ENCODE assay signal across 9 cellular contexts in the genomic region with DNA sequence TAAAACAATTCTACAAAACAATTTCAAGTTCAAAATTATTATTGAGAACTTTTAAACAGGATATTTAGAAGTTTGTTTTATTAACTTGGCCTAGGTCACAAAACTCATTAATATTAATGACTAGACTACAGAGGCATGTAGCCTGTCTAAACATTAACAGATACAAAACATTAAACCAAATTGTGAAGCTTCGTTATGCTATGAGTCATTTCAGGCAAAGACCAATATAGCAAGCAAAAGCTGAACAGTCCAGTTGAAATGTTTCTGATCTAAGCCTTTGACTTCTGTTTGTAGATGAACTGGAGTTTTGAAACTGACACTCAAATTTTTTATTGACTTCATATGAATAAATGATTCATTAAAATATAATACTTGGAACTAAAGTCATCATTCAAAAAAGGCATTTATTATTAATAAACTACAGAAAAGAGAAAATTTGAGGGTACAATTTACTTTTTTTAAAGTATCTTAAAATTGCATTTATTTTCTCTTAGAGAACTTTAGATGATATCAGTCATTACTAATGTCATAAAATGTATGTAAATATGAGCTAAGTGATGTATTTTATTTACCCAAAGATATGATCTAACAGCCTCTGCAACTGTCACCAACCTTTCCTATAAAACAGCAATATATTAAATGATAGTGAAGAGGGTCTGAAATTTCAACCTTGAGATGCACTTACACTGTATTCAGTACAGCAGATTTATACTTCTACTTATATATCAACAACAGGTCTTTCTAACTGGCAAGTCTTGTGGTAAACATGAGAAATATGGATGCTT.
DNase-seq lines count a peak whose midpoint lies in the region; ATAC-seq and TF ChIP-seq lines count a peak whose summit lies in the region.
"Had no signal": no experiment of that assay in that cellular context is flagged by ENCODE, and none has a peak within 500 bp of the region (broad histone marks: within the 10 kb centered on the region; RNA-seq: fewer than 3 reads in every experiment).

No MANE protein-coding gene starts in this region.

- no peak overlapping the region for H3K4me3 Mint-ChIP-seq in CD8-positive, alpha-beta T cell

- H3K27me3 ChIP-seq in CD8-positive, alpha-beta T cell (ENCODE audit: insufficient read depth, low read length), result no peaks in the 10 kb centered on the region
- H3K27me3 ChIP-seq: upper lobe of right lung had no signal

- H3K27ac ChIP-seq in CD8-positive, alpha-beta T cell (ENCODE audit: low read depth, low read length), result no peak overlapping the region
- H3K27ac ChIP-seq: upper lobe of right lung had no signal

- DNase-seq in GM04503 (ENCODE audit: low read depth) (peak; percentile 5), epithelial cell of esophagus (ENCODE audit: low read depth) (peak; percentile 5), RKO (ENCODE audit: low spot score) (no peak), medulla oblongata (ENCODE audit: extremely low spot score) (no peak), NCI-H69 (lab: John Stamatoyannopoulos, UW) (no peak)
- DNase-seq in CD8-positive, alpha-beta T cell, result no peak
- DNase-seq: upper lobe of right lung had no signal

- no peak overlapping the region for H3K27ac Mint-ChIP-seq in CD8-positive, alpha-beta T cell

- H3K9me3 Mint-ChIP-seq in CD8-positive, alpha-beta T cell, result peaks cover 28% of the 10 kb centered on the region

- TF ChIP-seq CTCF in epithelial cell of esophagus (IDR thresholded peaks at IDR 0.05; ENCODE audit: insufficient read depth, low read depth, low read length, missing control alignments), result no peak
- TF ChIP-seq CTCF in CD8-positive, alpha-beta T cell (IDR thresholded peaks at IDR 0.05), result no peak

- H3K4me1 Mint-ChIP-seq in CD8-positive, alpha-beta T cell (ENCODE audit: low read depth), result no peaks in the 10 kb centered on the region

- H3K36me3 Mint-ChIP-seq in CD8-positive, alpha-beta T cell, result peaks cover 59% of the 10 kb centered on the region

- H3K27me3 Mint-ChIP-seq in CD8-positive, alpha-beta T cell (ENCODE audit: low read depth), result no peaks in the 10 kb centered on the region

- intact Hi-C loops in CD8-positive, alpha-beta T cell (cut with DNase I, micrococcal nuclease), result no loop called here

- POLR2A ChIA-PET in CD8-positive, alpha-beta T cell (lab: Charles Lee), result no interaction called here

- CTCF ChIA-PET in CD8-positive, alpha-beta T cell (lab: Charles Lee), result no interaction called here

- ATAC-seq in GM21381 (IDR thresholded peaks at IDR 0.05; ENCODE audit: unreplicated experiment), result peak; percentile 100
- peak; percentile 80 for ATAC-seq in HG03103 (IDR thresholded peaks at IDR 0.05; ENCODE audit: low read depth, unreplicated experiment)
- no peak for ATAC-seq in CD8-positive, alpha-beta T cell
- ATAC-seq: upper lobe of right lung had no signal

- no peaks in the 10 kb centered on the region for H3K36me3 ChIP-seq in CD8-positive, alpha-beta T cell (ENCODE audit: insufficient read depth, low read length)
- H3K36me3 ChIP-seq: upper lobe of right lung had no signal

- no peaks in the 10 kb centered on the region for H3K4me1 ChIP-seq in CD8-positive, alpha-beta T cell (ENCODE audit: insufficient read depth, low read length)
- H3K4me1 ChIP-seq: upper lobe of right lung had no signal

- H3K4me3 ChIP-seq in epithelial cell of esophagus (ENCODE audit: low read length), result no peak overlapping the region
- no peak overlapping the region for H3K4me3 ChIP-seq in CD8-positive, alpha-beta T cell (ENCODE audit: low read depth, low read length)
- H3K4me3 ChIP-seq: upper lobe of right lung had no signal

- peaks cover 11% of the 10 kb centered on the region for H3K9me3 ChIP-seq in CD8-positive, alpha-beta T cell (ENCODE audit: low read length)

Comparison
In these comparisons a context has a peak if more than half of its experiments do, and no peak if none do; other contexts are left out.
1. DNase-seq: peak in GM04503 (single experiment) and epithelial cell of esophagus (single experiment); none in RKO (single experiment), medulla oblongata (single experiment), CD8-positive, alpha-beta T cell (0 of 7) and NCI-H69 (single experiment).